In genomic region chrX:24694825-24695224, GRCh38 we compare ENCODE assay signal across 1 cellular context.
TF ChIP-seq lines count a peak whose summit lies in the region.

No MANE protein-coding gene starts in this region.

TF ChIP-seq in GM12878, 131 proteins besides CTCF, POLR2A, EP300 and RAD21 (continued from another document):
- TF ChIP-seq, protein P1, sequence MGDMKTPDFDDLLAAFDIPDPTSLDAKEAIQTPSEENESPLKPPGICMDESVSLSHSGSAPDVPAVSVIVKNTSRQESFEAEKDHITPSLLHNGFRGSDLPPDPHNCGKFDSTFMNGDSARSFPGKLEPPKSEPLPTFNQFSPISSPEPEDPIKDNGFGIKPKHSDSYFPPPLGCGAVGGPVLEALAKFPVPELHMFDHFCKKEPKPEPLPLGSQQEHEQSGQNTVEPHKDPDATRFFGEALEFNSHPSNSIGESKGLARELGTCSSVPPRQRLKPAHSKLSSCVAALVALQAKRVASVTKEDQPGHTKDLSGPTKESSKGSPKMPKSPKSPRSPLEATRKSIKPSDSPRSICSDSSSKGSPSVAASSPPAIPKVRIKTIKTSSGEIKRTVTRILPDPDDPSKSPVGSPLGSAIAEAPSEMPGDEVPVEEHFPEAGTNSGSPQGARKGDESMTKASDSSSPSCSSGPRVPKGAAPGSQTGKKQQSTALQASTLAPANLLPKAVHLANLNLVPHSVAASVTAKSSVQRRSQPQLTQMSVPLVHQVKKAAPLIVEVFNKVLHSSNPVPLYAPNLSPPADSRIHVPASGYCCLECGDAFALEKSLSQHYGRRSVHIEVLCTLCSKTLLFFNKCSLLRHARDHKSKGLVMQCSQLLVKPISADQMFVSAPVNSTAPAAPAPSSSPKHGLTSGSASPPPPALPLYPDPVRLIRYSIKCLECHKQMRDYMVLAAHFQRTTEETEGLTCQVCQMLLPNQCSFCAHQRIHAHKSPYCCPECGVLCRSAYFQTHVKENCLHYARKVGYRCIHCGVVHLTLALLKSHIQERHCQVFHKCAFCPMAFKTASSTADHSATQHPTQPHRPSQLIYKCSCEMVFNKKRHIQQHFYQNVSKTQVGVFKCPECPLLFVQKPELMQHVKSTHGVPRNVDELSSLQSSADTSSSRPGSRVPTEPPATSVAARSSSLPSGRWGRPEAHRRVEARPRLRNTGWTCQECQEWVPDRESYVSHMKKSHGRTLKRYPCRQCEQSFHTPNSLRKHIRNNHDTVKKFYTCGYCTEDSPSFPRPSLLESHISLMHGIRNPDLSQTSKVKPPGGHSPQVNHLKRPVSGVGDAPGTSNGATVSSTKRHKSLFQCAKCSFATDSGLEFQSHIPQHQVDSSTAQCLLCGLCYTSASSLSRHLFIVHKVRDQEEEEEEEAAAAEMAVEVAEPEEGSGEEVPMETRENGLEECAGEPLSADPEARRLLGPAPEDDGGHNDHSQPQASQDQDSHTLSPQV (IDR thresholded peaks at IDR 0.05), result no peak
- TF ChIP-seq FOXM1 (IDR thresholded peaks at IDR 0.05; ENCODE audit: low read depth, low read length), result no peak
- no peak for TF ChIP-seq PBX3 (IDR thresholded peaks at IDR 0.05; ENCODE audit: insufficient replicate concordance, low read depth, low read length)
- TF ChIP-seq KLF5 (IDR thresholded peaks at IDR 0.05; ENCODE audit: partially characterized antibody), result no peak
- no peak for TF ChIP-seq ZNF207 (IDR thresholded peaks at IDR 0.05; ENCODE audit: borderline replicate concordance)
- no peak for TF ChIP-seq CHD2 (IDR thresholded peaks at IDR 0.05; ENCODE audit: borderline replicate concordance, low read depth, low read length)
- TF ChIP-seq ASH2L (IDR thresholded peaks at IDR 0.05; ENCODE audit: borderline replicate concordance, low read depth), result no peak
- TF ChIP-seq CBX5 (IDR thresholded peaks at IDR 0.05; ENCODE audit: low read depth), result no peak
- TF ChIP-seq MAX (IDR thresholded peaks at IDR 0.05; ENCODE audit: low read depth, low read length), result no peak
